17 cellular contexts compared by ENCODE assay signal in the genomic region with DNA sequence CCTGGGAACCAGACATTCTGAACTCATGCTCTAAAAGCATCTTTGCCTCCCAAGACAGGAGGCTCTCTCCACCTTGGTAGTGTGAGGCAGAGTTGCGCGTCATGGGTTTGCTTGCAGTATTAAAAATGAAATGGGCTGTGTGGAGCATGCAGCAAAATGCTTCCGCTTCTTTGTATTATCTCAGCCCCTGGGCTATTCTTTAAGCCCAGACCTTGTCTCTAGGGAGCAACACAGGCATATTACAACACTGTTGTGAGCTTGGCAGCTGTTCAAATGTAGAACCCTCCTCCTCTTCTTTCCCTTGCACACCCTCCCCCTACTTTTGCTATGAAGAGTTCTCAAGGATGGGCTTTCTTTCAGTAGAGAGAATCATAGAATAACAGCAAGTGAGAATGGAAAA.
A peak's percentile ranks its signal among the peaks of the same experiment; 100 is the strongest.
DNase-seq lines count a peak whose midpoint lies in the region; ATAC-seq and TF ChIP-seq lines count a peak whose summit lies in the region.
"Had no signal": no experiment of that assay in that cellular context is flagged by ENCODE, and none has a peak within 500 bp of the region (broad histone marks: within the 10 kb centered on the region; RNA-seq: fewer than 3 reads in every experiment).

No MANE protein-coding gene starts in this region.

- no peaks in the 10 kb centered on the region for H4K20me1 ChIP-seq in IMR-90 (ENCODE audit: insufficient read depth, low read length)

- no peak for TF ChIP-seq RAD21 in IMR-90 (IDR thresholded peaks at IDR 0.05; ENCODE audit: low read length)

- no CpG with 5 or more reads among the region's 3 CpGs for WGBS in IMR-90 (ENCODE audit: extremely low coverage in 2 of 2, insufficient read length in 1 of 2), 2 experiments

- dilution Hi-C loops in IMR-90 (cut with HindIII; ENCODE audit: low sequenced_read_pairs, unreplicated experiment): no loop called here

- H3K4ac ChIP-seq in IMR-90 (ENCODE audit: low read depth, low read length): no peak overlapping the region

- peaks cover 5% of the 10 kb centered on the region for H3K27me3 Mint-ChIP-seq in activated T-cell treated with anti-CD3 and anti-CD28 coated beads, Interleukin-2, amount 50 U/mL, for 72 hours (ENCODE audit: low read depth)
- H3K27me3 Mint-ChIP-seq: activated CD4-positive, alpha-beta T cell treated with anti-CD3 and anti-CD28 coated beads, Interleukin-2, amount 10 ng/mL, durations not matched to agents 24 days and 14 days; activated naive CD8-positive, alpha-beta T cell treated with anti-CD3 and anti-CD28 coated beads, Interleukin-2, amount 10 ng/mL, durations not matched to agents 7 days and 5 days; progenitor cell of endocrine pancreas had no signal

- no peaks in the 10 kb centered on the region for H3K9me3 ChIP-seq in IMR-90 (ENCODE audit: control insufficient read depth, insufficient read depth, low read length)
- H3K9me3 ChIP-seq: left ventricle myocardium inferior had no signal

- ATAC-seq in IMR-90 (ENCODE audit: low read depth) (peak; percentile 44), HG02973 (IDR thresholded peaks at IDR 0.05; ENCODE audit: unreplicated experiment) (no peak)
- no peak for ATAC-seq in activated T-cell treated with anti-CD3 and anti-CD28 coated beads, Interleukin-2, amount 50 U/mL, for 72 hours (replicated peaks in 1 of 2)

- H3K27ac ChIP-seq in IMR-90 (ENCODE audit: insufficient read depth, low read length): no peak overlapping the region
- H3K27ac ChIP-seq: HL-60, left ventricle myocardium inferior had no signal

- no peak overlapping the region for H2AK5ac ChIP-seq in IMR-90 (ENCODE audit: low read depth, low read length)

- CTCF ChIA-PET in IMR-90 (lab: Yijun Ruan, JAX): interaction anchor here (0.6 to 0.8 kb wide), 3 partner anchors 29 to 507 kb away, joined by 3 read pairs; no protein-coding TSS in a partner anchor

- no peak overlapping the region for H3K27ac Mint-ChIP-seq in activated T-cell treated with anti-CD3 and anti-CD28 coated beads, Interleukin-2, amount 50 U/mL, for 72 hours
- H3K27ac Mint-ChIP-seq: activated CD4-positive, alpha-beta T cell treated with anti-CD3 and anti-CD28 coated beads, Interleukin-2, amount 10 ng/mL, durations not matched to agents 24 days and 14 days; activated naive CD8-positive, alpha-beta T cell treated with anti-CD3 and anti-CD28 coated beads, Interleukin-2, amount 10 ng/mL, durations not matched to agents 7 days and 5 days; progenitor cell of endocrine pancreas had no signal

- H3K27me3 ChIP-seq in IMR-90 (ENCODE audit: control insufficient read depth, insufficient read depth, low read length): peaks cover 2% of the 10 kb centered on the region

- no peak overlapping the region for H3K56ac ChIP-seq in IMR-90 (ENCODE audit: extremely low read depth, insufficient read depth, low read length)

- H3K4me3 ChIP-seq in IMR-90 (ENCODE audit: insufficient read depth, low read depth, low read length) (no peak overlapping the region), fibroblast of mammary gland (ENCODE audit: control insufficient read depth, low read depth, low read length) (no peak overlapping the region)
- H3K4me3 ChIP-seq: left ventricle myocardium inferior had no signal

- H3K9me1 ChIP-seq in IMR-90 (ENCODE audit: insufficient read depth, low read length): no peaks in the 10 kb centered on the region

- H3K4me2 ChIP-seq in IMR-90 (ENCODE audit: low read depth, low read length): no peak overlapping the region

- POLR2A ChIA-PET in IMR-90 (lab: Charles Lee; ENCODE audit: unreplicated experiment): no interaction called here

- no peak overlapping the region for H2BK120ac ChIP-seq in IMR-90 (ENCODE audit: low read depth, low read length)

- H3K4me1 ChIP-seq in IMR-90 (ENCODE audit: control insufficient read depth, insufficient read depth, low read length): peaks cover 3% of the 10 kb centered on the region; the same call in 1 of the 2 replicates

- no peak overlapping the region for H3K9ac ChIP-seq in IMR-90 (ENCODE audit: low read depth, low read length)

- no peak overlapping the region for H3K18ac ChIP-seq in IMR-90 (ENCODE audit: low read depth, low read length)

- no TSS peak for BruUV-seq in IMR-90 (replicated peaks; lab: Mats Ljungman, UMichigan)

- no peak overlapping the region for H4K8ac ChIP-seq in IMR-90 (ENCODE audit: low read depth in 2 of 2, low read length in 2 of 2)

- in situ Hi-C loops in IMR-90 (cut with MboI; ENCODE audit: low sequenced_read_pairs): loop anchor here (10.0 kb wide), 1 partner anchor 336 kb away; no protein-coding TSS in a partner anchor

- TF ChIP-seq POLR2A in IMR-90 (IDR thresholded peaks at IDR 0.05; ENCODE audit: low read depth, low read length): no peak

- H3K14ac ChIP-seq in IMR-90 (replicated peaks; ENCODE audit: low read depth, low read length): no peak overlapping the region

- no peak overlapping the region for H2BK5ac ChIP-seq in IMR-90 (ENCODE audit: low read depth, low read length, poor library complexity, severe bottlenecking)

- no peak overlapping the region for H3K4me3 Mint-ChIP-seq in activated T-cell treated with anti-CD3 and anti-CD28 coated beads, Interleukin-2, amount 50 U/mL, for 72 hours
- H3K4me3 Mint-ChIP-seq: activated CD4-positive, alpha-beta T cell treated with anti-CD3 and anti-CD28 coated beads, Interleukin-2, amount 10 ng/mL, durations not matched to agents 24 days and 14 days; activated naive CD8-positive, alpha-beta T cell treated with anti-CD3 and anti-CD28 coated beads, Interleukin-2, amount 10 ng/mL, durations not matched to agents 7 days and 5 days had no signal

- TF ChIP-seq CTCF in IMR-90 (conservative IDR thresholded peaks at IDR 0.05; ENCODE audit: low read depth, low read length) (no peak), fibroblast of mammary gland (conservative IDR thresholded peaks at IDR 0.05; ENCODE audit: control insufficient read depth, insufficient read depth, low read depth, low read length) (no peak)

- H2BK20ac ChIP-seq in IMR-90 (ENCODE audit: low read depth, low read length): no peak overlapping the region

- no peaks in the 10 kb centered on the region for H3K4me1 Mint-ChIP-seq in activated T-cell treated with anti-CD3 and anti-CD28 coated beads, Interleukin-2, amount 50 U/mL, for 72 hours (ENCODE audit: low read depth)
- H3K4me1 Mint-ChIP-seq: activated CD4-positive, alpha-beta T cell treated with anti-CD3 and anti-CD28 coated beads, Interleukin-2, amount 10 ng/mL, durations not matched to agents 24 days and 14 days; activated naive CD8-positive, alpha-beta T cell treated with anti-CD3 and anti-CD28 coated beads, Interleukin-2, amount 10 ng/mL, durations not matched to agents 7 days and 5 days had no signal

- no peaks in the 10 kb centered on the region for H3K79me1 ChIP-seq in IMR-90 (ENCODE audit: low read depth in 1 of 2, low read length in 2 of 2)

- no peaks in the 10 kb centered on the region for H3K36me3 ChIP-seq in IMR-90 (ENCODE audit: control insufficient read depth, insufficient read depth, low read length)
- H3K36me3 ChIP-seq: left ventricle myocardium inferior had no signal

- no peak overlapping the region for H4K91ac ChIP-seq in IMR-90 (ENCODE audit: insufficient read depth, low read depth, low read length)

- intact Hi-C loops in IMR-90 (cut with micrococcal nuclease): loop anchor here (10.0 kb wide), 1 partner anchor 226 kb away; no protein-coding TSS in a partner anchor

- no peak overlapping the region for H2AFZ ChIP-seq in IMR-90 (replicated peaks; ENCODE audit: low read length, poor library complexity)

- H2BK15ac ChIP-seq in IMR-90 (ENCODE audit: low read depth, low read length): no peak overlapping the region

- no peak overlapping the region for H4K5ac ChIP-seq in IMR-90 (ENCODE audit: low read depth, low read length)

- DNase-seq in COLO829 (ENCODE audit: low spot score) (peak; percentile 79), IMR-90 (no peak), NCI-H345 (lab: John Stamatoyannopoulos, UW) (peak; percentile 90), fibroblast of mammary gland (ENCODE audit: low read depth) (peak; percentile 31), glomerular visceral epithelial cell (ENCODE audit: extremely low spot score) (no peak), HK-2 (ENCODE audit: unreplicated experiment) (no peak)
- DNase-seq in activated T-cell treated with anti-CD3 and anti-CD28 coated beads, Interleukin-2, amount 50 U/mL, for 72 hours: no peak
- DNase-seq: activated CD4-positive, alpha-beta T cell treated with anti-CD3 and anti-CD28 coated beads, Interleukin-2, amount 10 ng/mL, durations not matched to agents 24 days and 14 days; activated naive CD8-positive, alpha-beta T cell treated with anti-CD3 and anti-CD28 coated beads, Interleukin-2, amount 10 ng/mL, durations not matched to agents 7 days and 5 days; activated T-cell treated with anti-CD3 and anti-CD28 coated beads, Interleukin-2, amount 50 U/mL, for 1 hour; KG1; left ventricle myocardium inferior; NCI-H510A; stimulated activated CD4-positive, alpha-beta T cell treated with anti-CD3 and anti-CD28 coated beads, Interleukin-1b, Interleukin-23, amount 100 ng/mL, for 48 hours had no signal

- H3K36me3 Mint-ChIP-seq in activated T-cell treated with anti-CD3 and anti-CD28 coated beads, Interleukin-2, amount 50 U/mL, for 72 hours (ENCODE audit: insufficient read depth in 2 of 2): no peaks in the 10 kb centered on the region
- H3K36me3 Mint-ChIP-seq: activated naive CD8-positive, alpha-beta T cell treated with anti-CD3 and anti-CD28 coated beads, Interleukin-2, amount 10 ng/mL, durations not matched to agents 7 days and 5 days had no signal

- no peaks in the 10 kb centered on the region for H3K9me3 Mint-ChIP-seq in activated T-cell treated with anti-CD3 and anti-CD28 coated beads, Interleukin-2, amount 50 U/mL, for 72 hours
- H3K9me3 Mint-ChIP-seq: activated CD4-positive, alpha-beta T cell treated with anti-CD3 and anti-CD28 coated beads, Interleukin-2, amount 10 ng/mL, durations not matched to agents 24 days and 14 days; activated naive CD8-positive, alpha-beta T cell treated with anti-CD3 and anti-CD28 coated beads, Interleukin-2, amount 10 ng/mL, durations not matched to agents 7 days and 5 days had no signal

- H3K23ac ChIP-seq in IMR-90 (ENCODE audit: low read depth, low read length): no peak overlapping the region

- H2AK9ac ChIP-seq in IMR-90 (replicated peaks; ENCODE audit: low read depth, low read length, poor library complexity): no peak overlapping the region

TF ChIP-seq in IMR-90, 13 proteins besides CTCF, POLR2A, EP300 and RAD21 (continues in another document):
- TF ChIP-seq MXI1 (IDR thresholded peaks at IDR 0.05; ENCODE audit: borderline replicate concordance, low read depth, low read length): no peak
- TF ChIP-seq, protein P1, sequence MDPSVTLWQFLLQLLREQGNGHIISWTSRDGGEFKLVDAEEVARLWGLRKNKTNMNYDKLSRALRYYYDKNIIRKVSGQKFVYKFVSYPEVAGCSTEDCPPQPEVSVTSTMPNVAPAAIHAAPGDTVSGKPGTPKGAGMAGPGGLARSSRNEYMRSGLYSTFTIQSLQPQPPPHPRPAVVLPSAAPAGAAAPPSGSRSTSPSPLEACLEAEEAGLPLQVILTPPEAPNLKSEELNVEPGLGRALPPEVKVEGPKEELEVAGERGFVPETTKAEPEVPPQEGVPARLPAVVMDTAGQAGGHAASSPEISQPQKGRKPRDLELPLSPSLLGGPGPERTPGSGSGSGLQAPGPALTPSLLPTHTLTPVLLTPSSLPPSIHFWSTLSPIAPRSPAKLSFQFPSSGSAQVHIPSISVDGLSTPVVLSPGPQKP (IDR thresholded peaks at IDR 0.05; ENCODE audit: borderline replicate concordance, low read depth, low read length): no peak
- TF ChIP-seq FOS (IDR thresholded peaks at IDR 0.05; ENCODE audit: low read depth, low read length): no peak

Comparison
In these comparisons a context has a peak if more than half of its experiments do, and no peak if none do; other contexts are left out.
1. DNase-seq: peak in COLO829 (single experiment), NCI-H345 (single experiment) and fibroblast of mammary gland (single experiment); none in IMR-90 (single experiment), glomerular visceral epithelial cell (single experiment), activated T-cell treated with anti-CD3 and anti-CD28 coated beads, Interleukin-2, amount 50 U/mL, for 72 hours (0 of 2) and HK-2 (single experiment).